Comparison of ENCODE assay signal across 8 cellular contexts in the genomic region with DNA sequence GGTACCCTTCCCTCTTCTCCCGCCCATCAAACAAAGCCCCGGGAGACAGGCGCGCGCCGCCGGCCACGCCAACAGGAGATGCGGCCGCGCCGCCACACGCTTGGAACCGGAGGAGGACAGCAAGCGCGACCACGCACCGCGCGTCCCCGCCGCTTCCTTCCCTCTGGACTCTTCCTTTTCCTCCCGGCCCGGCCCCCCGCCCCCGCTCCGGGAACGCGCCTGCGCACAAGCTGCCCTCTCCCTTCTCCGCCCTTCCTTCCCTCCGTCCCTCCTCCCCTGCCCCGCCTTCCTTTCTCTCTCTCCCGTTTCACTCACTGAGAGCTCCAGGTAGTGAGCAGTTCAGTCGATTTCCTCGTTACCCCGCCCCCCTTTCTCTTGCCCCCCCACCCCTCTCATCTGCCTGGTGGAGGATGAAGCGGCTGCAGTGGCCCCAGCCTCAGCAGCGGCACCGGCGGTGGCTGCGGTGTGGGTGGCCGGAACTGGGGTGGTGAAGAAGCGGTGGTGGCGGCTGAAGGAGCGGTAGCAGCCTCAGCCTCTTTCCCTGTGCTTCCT. TPM values are rescaled to one million over a fixed set of nuclear protein-coding genes. Genes with fewer than 3 reads are reported as not detected.
DNase-seq lines count a peak whose midpoint lies in the region; ATAC-seq and TF ChIP-seq lines count a peak whose summit lies in the region.

Gene RASA1, plus strand, starts transcription at position 310 of the 552 bp plus-strand sequence. CDS start 569 bp downstream, outside the sequence.

- no peaks in the 10 kb centered on the region for H3K27me3 Mint-ChIP-seq in Calu3 (ENCODE audit: unreplicated experiment)
- H3K27me3 Mint-ChIP-seq in activated CD8-positive, alpha-beta memory T cell treated with anti-CD3 and anti-CD28 coated beads, Interleukin-2, amount 10 ng/mL, durations not matched to agents 7 days and 5 days, result peaks cover 6% of the 10 kb centered on the region

- peak within 1 kb of the TSS; percentile 88 for H3K18ac ChIP-seq in mesendoderm (ENCODE audit: low read length)

- H3K4me3 ChIP-seq in HUES48 (ENCODE audit: low read depth, low read length), result peak within 1 kb of the TSS; percentile 100
- H3K4me3 ChIP-seq in NT2/D1 (ENCODE audit: insufficient read length, low read depth), result peak within 1 kb of the TSS; percentile 87
- peak within 1 kb of the TSS; percentile 98 for H3K4me3 ChIP-seq in endocrine pancreas (ENCODE audit: control insufficient read depth, insufficient read depth, low read length)
- peak within 1 kb of the TSS; percentile 98 for H3K4me3 ChIP-seq in mesendoderm (ENCODE audit: low read length)

- peak within 1 kb of the TSS; percentile 98 for H3K56ac ChIP-seq in mesendoderm (ENCODE audit: low read length)

- peaks cover 18% of the 10 kb centered on the region for H3K79me2 ChIP-seq in mesendoderm (ENCODE audit: control insufficient read depth, insufficient read depth, low read length)

- H2BK15ac ChIP-seq in mesendoderm (replicated peaks; ENCODE audit: low read depth), result no peak within 1 kb of the TSS

- peak within 1 kb of the TSS; percentile 66 for H3K23ac ChIP-seq in mesendoderm (ENCODE audit: low read length)

- no peak within 1 kb of the TSS for H4K8ac ChIP-seq in mesendoderm (ENCODE audit: low read depth, low read length)

- no peaks in the 10 kb centered on the region for H3K79me1 ChIP-seq in mesendoderm (ENCODE audit: low read length)

- H3K36me3 Mint-ChIP-seq in Calu3 (ENCODE audit: insufficient read depth, unreplicated experiment), result peaks cover 52% of the 10 kb centered on the region
- peaks cover 14% of the 10 kb centered on the region for H3K36me3 Mint-ChIP-seq in activated CD8-positive, alpha-beta memory T cell treated with anti-CD3 and anti-CD28 coated beads, Interleukin-2, amount 10 ng/mL, durations not matched to agents 7 days and 5 days

- no peak within 1 kb of the TSS for H4K5ac ChIP-seq in mesendoderm (ENCODE audit: low read length)

- H2AK5ac ChIP-seq in mesendoderm (ENCODE audit: low read length), result no peak within 1 kb of the TSS

- CTCF ChIA-PET in Calu3 (lab: Charles Lee), result interaction anchor here (0.6 to 2.5 kb wide), 12 partner anchors 44 to 977 kb away, joined by 3 to 15 read pairs (median 3); no protein-coding TSS in a partner anchor
- CTCF ChIA-PET in activated CD8-positive, alpha-beta memory T cell treated with anti-CD3 and anti-CD28 coated beads, Interleukin-2, amount 10 ng/mL, durations not matched to agents 7 days and 5 days (lab: Charles Lee), result interaction anchor here (0.8 to 2.2 kb wide), 4 partner anchors 87 to 256 kb away, joined by 3 to 8 read pairs (median 4); no protein-coding TSS in a partner anchor

- no peaks in the 10 kb centered on the region for H3K36me3 ChIP-seq in HUES48 (ENCODE audit: control insufficient read depth, insufficient read depth, low read length)
- peaks cover 5% of the 10 kb centered on the region for H3K36me3 ChIP-seq in NT2/D1 (ENCODE audit: insufficient read depth, insufficient read length, low read length)
- no peaks in the 10 kb centered on the region for H3K36me3 ChIP-seq in endocrine pancreas (ENCODE audit: control insufficient read depth, insufficient read depth, low read length)
- no peaks in the 10 kb centered on the region for H3K36me3 ChIP-seq in mesendoderm (ENCODE audit: control insufficient read depth, insufficient read depth, low read length)

- no CpG with 5 or more reads among the region's 46 CpGs for WGBS in mesendoderm (ENCODE audit: extremely low coverage, insufficient coverage, low lambda C conversion rate)

- no TSS peak for BruUV-seq in Calu3 (replicated peaks; lab: Mats Ljungman, UMichigan)

- H3K4me3 Mint-ChIP-seq in Calu3 (ENCODE audit: low read depth, unreplicated experiment), result peak within 1 kb of the TSS; percentile 97
- H3K4me3 Mint-ChIP-seq in activated CD8-positive, alpha-beta memory T cell treated with anti-CD3 and anti-CD28 coated beads, Interleukin-2, amount 10 ng/mL, durations not matched to agents 7 days and 5 days, result peak within 1 kb of the TSS; percentile 97

- H3K27ac Mint-ChIP-seq in Calu3 (ENCODE audit: unreplicated experiment), result peak within 1 kb of the TSS; percentile 93
- H3K27ac Mint-ChIP-seq in activated CD8-positive, alpha-beta memory T cell treated with anti-CD3 and anti-CD28 coated beads, Interleukin-2, amount 10 ng/mL, durations not matched to agents 7 days and 5 days, result peak within 1 kb of the TSS; percentile 94

- no peaks in the 10 kb centered on the region for H3K9me3 Mint-ChIP-seq in Calu3 (ENCODE audit: low read depth, unreplicated experiment)
- H3K9me3 Mint-ChIP-seq in activated CD8-positive, alpha-beta memory T cell treated with anti-CD3 and anti-CD28 coated beads, Interleukin-2, amount 10 ng/mL, durations not matched to agents 7 days and 5 days (ENCODE audit: low read depth), result no peaks in the 10 kb centered on the region

- TF ChIP-seq CTCF in Calu3 (IDR thresholded peaks at IDR 0.05; ENCODE audit: unreplicated experiment), result no peak

- H3K9ac ChIP-seq in HUES48 (ENCODE audit: low read depth, low read length) (peak within 1 kb of the TSS; percentile 75), NT2/D1 (ENCODE audit: insufficient read length, low read depth) (peak within 1 kb of the TSS; percentile 92), endocrine pancreas (ENCODE audit: control insufficient read depth, insufficient read depth, low read length) (peak within 1 kb of the TSS; percentile 98), mesendoderm (ENCODE audit: low read length) (peak within 1 kb of the TSS; percentile 99)

- peak within 1 kb of the TSS; percentile 58 for H3K4ac ChIP-seq in mesendoderm (ENCODE audit: low read depth, low read length)

- intact Hi-C loops in Calu3 (cut with micrococcal nuclease; ENCODE audit: unreplicated experiment), result loop anchor here (1.0 to 5.0 kb wide), 4 partner anchors 95 to 197 kb away; no protein-coding TSS in a partner anchor

- H3K9me3 ChIP-seq in HUES48 (ENCODE audit: control insufficient read depth, insufficient read depth, low read length) (no peaks in the 10 kb centered on the region), NT2/D1 (ENCODE audit: insufficient read depth, low read length) (no peaks in the 10 kb centered on the region), endocrine pancreas (ENCODE audit: control insufficient read depth, low read length) (no peaks in the 10 kb centered on the region)

- no peak within 1 kb of the TSS for H2BK120ac ChIP-seq in mesendoderm (ENCODE audit: low read depth, low read length)

- H3K4me2 ChIP-seq in mesendoderm (ENCODE audit: low read length), result peak within 1 kb of the TSS; percentile 78

- H2BK5ac ChIP-seq in mesendoderm (ENCODE audit: low read length), result peak within 1 kb of the TSS; percentile 96

- DNase-seq in Calu3, result peak; percentile 99
- peak; percentile 77 for DNase-seq in NT2/D1 (ENCODE audit: low read depth, low spot score)
- DNase-seq in activated CD8-positive, alpha-beta memory T cell treated with anti-CD3 and anti-CD28 coated beads, Interleukin-2, amount 10 ng/mL, durations not matched to agents 7 days and 5 days, result peak; percentile 89
- DNase-seq in mesendoderm, result peak; percentile 98
- peak; percentile 72 for DNase-seq in stimulated activated CD8-positive, alpha-beta memory T cell treated with anti-CD3 and anti-CD28 coated beads, Interleukin-12 subunit alpha, Interleukin-12 subunit beta, amount 100 ng/mL, for 4 hours (ENCODE audit: low read depth)

- H3K27ac ChIP-seq in HUES48 (ENCODE audit: low read depth, low read length), result peak within 1 kb of the TSS; percentile 87
- H3K27ac ChIP-seq in mesendoderm (ENCODE audit: low read depth, low read length), result peak within 1 kb of the TSS; percentile 90

- peak; percentile 56 for ATAC-seq in GM21423 (IDR thresholded peaks at IDR 0.05; ENCODE audit: unreplicated experiment)
- peak; percentile 72 for ATAC-seq in activated CD8-positive, alpha-beta memory T cell treated with anti-CD3 and anti-CD28 coated beads, Interleukin-2, amount 10 ng/mL, durations not matched to agents 7 days and 5 days

- H3K4me1 ChIP-seq in HUES48 (ENCODE audit: control insufficient read depth, insufficient read depth, low read length) (peaks cover 17% of the 10 kb centered on the region), NT2/D1 (ENCODE audit: insufficient read depth, insufficient read length) (no peaks in the 10 kb centered on the region), endocrine pancreas (ENCODE audit: control insufficient read depth, insufficient read depth, low read length) (peaks cover 10% of the 10 kb centered on the region), mesendoderm (ENCODE audit: control insufficient read depth, low read depth, low read length) (peaks cover 3% of the 10 kb centered on the region)

- H3K27me3 ChIP-seq in HUES48 (ENCODE audit: control insufficient read depth, insufficient read depth, low read length) (peaks cover 17% of the 10 kb centered on the region), NT2/D1 (ENCODE audit: insufficient read depth, insufficient read length) (no peaks in the 10 kb centered on the region), endocrine pancreas (ENCODE audit: control insufficient read depth, insufficient read depth, low read length) (no peaks in the 10 kb centered on the region), mesendoderm (ENCODE audit: insufficient read depth, low read length, poor library complexity) (no peaks in the 10 kb centered on the region)

- H3K4me1 Mint-ChIP-seq in Calu3 (ENCODE audit: low read depth, unreplicated experiment), result peaks cover 31% of the 10 kb centered on the region
- H3K4me1 Mint-ChIP-seq in activated CD8-positive, alpha-beta memory T cell treated with anti-CD3 and anti-CD28 coated beads, Interleukin-2, amount 10 ng/mL, durations not matched to agents 7 days and 5 days, result peaks cover 28% of the 10 kb centered on the region

RNA-seq across cellular contexts. Expression of gene RASA1, which starts in this region (rescaled TPM):
- 163 and 193 TPM in 2 replicates for total RNA-seq in Calu3 (2022)
- total RNA-seq in activated CD8-positive, alpha-beta memory T cell treated with anti-CD3 and anti-CD28 coated beads, Interleukin-2, amount 10 ng/mL, durations not matched to agents 7 days and 5 days, result 10 to 100 TPM; 15.4 to 22.1 TPM
- 28.8 TPM for polyA plus RNA-seq in mesendoderm (2013, experiment 1 of 2)
- 29.0 TPM for polyA plus RNA-seq in mesendoderm (2013, experiment 2 of 2)

Comparison
In these comparisons a context has a peak if more than half of its experiments do, and no peak if none do; other contexts are left out.
1. Peak in every context shown above with its lines: DNase-seq, ATAC-seq, H3K4me3 ChIP-seq and H3K27ac ChIP-seq.